Comparison of ENCODE assay signal across 9 cellular contexts in genomic region chr20:17854307-17854903, GRCh38.
DNase-seq lines count a peak whose midpoint lies in the region; ATAC-seq and TF ChIP-seq lines count a peak whose summit lies in the region.
"Had no signal": no experiment of that assay in that cellular context is flagged by ENCODE, and none has a peak within 500 bp of the region (broad histone marks: within the 10 kb centered on the region; RNA-seq: fewer than 3 reads in every experiment).

No MANE protein-coding gene starts in this region.

- H3K4me3 Mint-ChIP-seq in endothelial cell (ENCODE audit: unreplicated experiment): no peak overlapping the region
- H3K4me3 Mint-ChIP-seq: activated B cell treated with CpG ODN at 0.5 μM for 24 hours had no signal

- no peaks in the 10 kb centered on the region for H3K36me3 Mint-ChIP-seq in endothelial cell (ENCODE audit: low read depth, unreplicated experiment)

- H3K27ac Mint-ChIP-seq in endothelial cell (ENCODE audit: unreplicated experiment): no peak overlapping the region
- H3K27ac Mint-ChIP-seq: activated B cell treated with CpG ODN at 0.5 μM for 24 hours had no signal

- ATAC-seq in HG02970 (IDR thresholded peaks at IDR 0.05; ENCODE audit: low FRiP score, unreplicated experiment): no peak

- H3K9me3 Mint-ChIP-seq in endothelial cell (ENCODE audit: unreplicated experiment): no peaks in the 10 kb centered on the region
- H3K9me3 Mint-ChIP-seq: activated B cell treated with CpG ODN at 0.5 μM for 24 hours had no signal

- DNase-seq in ELR (ENCODE audit: low read depth) (peak; percentile 56), NCI-H510A (lab: John Stamatoyannopoulos, UW) (peak; percentile 65), endothelial cell (ENCODE audit: low spot score) (peak; percentile 52), nucleus accumbens (lab: John Stamatoyannopoulos, UW) (peak in 33 of 56 donors; percentile 3 to 63 (median 18)), GDM1 (lab: John Stamatoyannopoulos, UW) (no peak), GOT3 (lab: John Stamatoyannopoulos, UW) (no peak)
- no peak for DNase-seq in stimulated activated CD4-positive, alpha-beta T cell treated with anti-CD3 and anti-CD28 coated beads, Interleukin-15, amount 100 ng/mL, for 24 hours
- DNase-seq: activated B cell treated with CpG ODN at 0.5 μM for 24 hours had no signal

- H3K27me3 Mint-ChIP-seq in endothelial cell (ENCODE audit: unreplicated experiment): peaks cover 2% of the 10 kb centered on the region
- H3K27me3 Mint-ChIP-seq: activated B cell treated with CpG ODN at 0.5 μM for 24 hours had no signal

- no peak for TF ChIP-seq CTCF in endothelial cell (IDR thresholded peaks at IDR 0.05; ENCODE audit: unreplicated experiment)

- H3K4me1 Mint-ChIP-seq in endothelial cell (ENCODE audit: unreplicated experiment): no peaks in the 10 kb centered on the region

Comparison
In these comparisons a context has a peak if more than half of its experiments do, and no peak if none do; other contexts are left out.
1. DNase-seq: peak in ELR (single experiment), NCI-H510A (single experiment), endothelial cell (single experiment) and nucleus accumbens (33 of 56); none in stimulated activated CD4-positive, alpha-beta T cell treated with anti-CD3 and anti-CD28 coated beads, Interleukin-15, amount 100 ng/mL, for 24 hours (single experiment), GDM1 (single experiment) and GOT3 (single experiment).